1 cellular context compared by ENCODE assay signal in genomic region chr9:133436706-133437105, GRCh38.
TF ChIP-seq lines count a peak whose summit lies in the region.

No MANE protein-coding gene starts in this region.

TF ChIP-seq in HepG2, 621 proteins besides CTCF, POLR2A, EP300 and RAD21:
- TF ChIP-seq HOXA5 (CRISPR knock-in tag; IDR thresholded peaks at IDR 0.05), result no peak
- peak; percentile 37; the same call in 1 of the 2 replicates for TF ChIP-seq CEBPB (IDR thresholded peaks at IDR 0.05; ENCODE audit: borderline replicate concordance, low read depth, low read length)
- TF ChIP-seq ZBTB33 (CRISPR knock-in tag; IDR thresholded peaks at IDR 0.05), result peak; percentile 41; the same call in 1 of the 2 replicates
